ENCODE assay signal across 1 cellular context in genomic region chrX:72712094-72712755, GRCh38.
TF ChIP-seq lines count a peak whose summit lies in the region.

No MANE protein-coding gene starts in this region.

TF ChIP-seq in A549, 52 proteins besides CTCF, POLR2A, EP300 and RAD21 (continued from another document):
- TF ChIP-seq ESRRA (IDR thresholded peaks at IDR 0.05; ENCODE audit: borderline replicate concordance, low read length) (no peak), EHF (CRISPR knock-in tag; IDR thresholded peaks at IDR 0.05) (no peak), NFE2L2 (conservative IDR thresholded peaks at IDR 0.05; ENCODE audit: low read length) (no peak), CEBPB (IDR thresholded peaks at IDR 0.05) (no peak)
